Comparison of ENCODE assay signal across 18 cellular contexts in genomic region chr14:64789696-64790095, GRCh38.
A peak's percentile ranks its signal among the peaks of the same experiment; 100 is the strongest.
DNase-seq lines count a peak whose midpoint lies in the region; ATAC-seq and TF ChIP-seq lines count a peak whose summit lies in the region.
"Had no signal": no experiment of that assay in that cellular context is flagged by ENCODE, and none has a peak within 500 bp of the region (broad histone marks: within the 10 kb centered on the region; RNA-seq: fewer than 3 reads in every experiment).

No MANE protein-coding gene starts in this region.

- no peak overlapping the region for H3K4me3 ChIP-seq in mammary epithelial cell (replicated peaks in 1 of 3; ENCODE audit: insufficient read depth in 1 of 3, low read depth in 2 of 3, low read length in 3 of 3)
- H3K4me3 ChIP-seq in iPS-20b (ENCODE audit: low read length), result no peak overlapping the region
- no peak overlapping the region for H3K4me3 ChIP-seq in gastrocnemius medialis
- H3K4me3 ChIP-seq: A549 had no signal

- H3K79me2 ChIP-seq in mammary epithelial cell (ENCODE audit: insufficient read depth, low read length), result no peaks in the 10 kb centered on the region

- no peak overlapping the region for H3K4me3 Mint-ChIP-seq in MCF 10A (ENCODE audit: unreplicated experiment)
- H3K4me3 Mint-ChIP-seq: CD4-positive, alpha-beta T cell; H9 had no signal

- no peak overlapping the region for H3K27ac ChIP-seq in mammary epithelial cell (ENCODE audit: insufficient read depth, low read depth, low read length)
- no peak overlapping the region for H3K27ac ChIP-seq in iPS-20b (ENCODE audit: low read length)
- peak overlapping the region; percentile 63 to 79 (median 70) for H3K27ac ChIP-seq in gastrocnemius medialis
- H3K27ac ChIP-seq: 22Rv1, C4-2B, HL-60 had no signal

- BruUV-seq in mammary epithelial cell (replicated peaks; lab: Mats Ljungman, UMichigan) (no TSS peak), MCF 10A (replicated peaks; lab: Mats Ljungman, UMichigan) (no TSS peak)

- H3K36me3 ChIP-seq in mammary epithelial cell (ENCODE audit: insufficient read depth, low read length), result no peaks in the 10 kb centered on the region
- H3K36me3 ChIP-seq in iPS-20b (ENCODE audit: insufficient read depth, low read depth, low read length), result no peaks in the 10 kb centered on the region
- peaks cover 0 to 71% of the 10 kb centered on the region in 2 donors for H3K36me3 ChIP-seq in gastrocnemius medialis

- no peaks in the 10 kb centered on the region for H3K27me3 Mint-ChIP-seq in MCF 10A (ENCODE audit: insufficient read depth, unreplicated experiment)
- H3K27me3 Mint-ChIP-seq: CD4-positive, alpha-beta T cell had no signal

- CTCF ChIA-PET in mammary epithelial cell (lab: Charles Lee; ENCODE audit: low non-redundant PET) (no interaction called here), MCF 10A (lab: Yijun Ruan, JAX) (interaction anchor here (0.7 to 2.4 kb wide), 6 partner anchors 8 to 117 kb away, joined by 3 to 12 read pairs (median 4); no protein-coding TSS in a partner anchor)

- H2AFZ ChIP-seq in mammary epithelial cell (ENCODE audit: low read depth, low read length), result no peak overlapping the region

- no peak overlapping the region for H3K27ac Mint-ChIP-seq in MCF 10A (ENCODE audit: low read depth, unreplicated experiment)
- H3K27ac Mint-ChIP-seq: CD4-positive, alpha-beta T cell had no signal

- POLR2A ChIA-PET in MCF 10A (lab: Yijun Ruan, JAX), result interaction anchor here (1.0 to 1.5 kb wide), 2 partner anchors 9 to 76 kb away, joined by 3 to 4 read pairs; no protein-coding TSS in a partner anchor

- H3K4me1 ChIP-seq in mammary epithelial cell (ENCODE audit: insufficient read depth, low read length) (peaks cover 29% of the 10 kb centered on the region), iPS-20b (ENCODE audit: insufficient read depth, low read length) (peaks cover 13% of the 10 kb centered on the region; the same call in 1 of the 2 replicates), gastrocnemius medialis (peaks cover 11 to 28% of the 10 kb centered on the region in 2 donors)

- no peaks in the 10 kb centered on the region for H3K36me3 Mint-ChIP-seq in MCF 10A (ENCODE audit: insufficient read depth, unreplicated experiment)

- H3K27me3 ChIP-seq in mammary epithelial cell (ENCODE audit: insufficient read depth, low read length), result no peaks in the 10 kb centered on the region
- no peaks in the 10 kb centered on the region for H3K27me3 ChIP-seq in iPS-20b (ENCODE audit: insufficient read depth, low read length)
- H3K27me3 ChIP-seq in gastrocnemius medialis, result no peaks in the 10 kb centered on the region

- no peak for TF ChIP-seq POLR2A in gastrocnemius medialis (IDR thresholded peaks at IDR 0.05)

- H3K9me3 ChIP-seq in mammary epithelial cell (replicated peaks; ENCODE audit: insufficient read depth, low read length) (no peaks in the 10 kb centered on the region), iPS-20b (ENCODE audit: insufficient read depth, low read depth, low read length) (no peaks in the 10 kb centered on the region), gastrocnemius medialis (no peaks in the 10 kb centered on the region)
- H3K9me3 ChIP-seq: A549 had no signal

- H3K9me3 Mint-ChIP-seq in MCF 10A (ENCODE audit: unreplicated experiment), result no peaks in the 10 kb centered on the region
- H3K9me3 Mint-ChIP-seq: CD4-positive, alpha-beta T cell; H9 had no signal

- in situ Hi-C loops in mammary epithelial cell (cut with MboI; ENCODE audit: low sequenced_read_pairs in 2 of 2) (no loop called here), gastrocnemius medialis (cut with MboI; ENCODE audit: low sequenced_read_pairs in 4 of 4) (no loop called here)

- ATAC-seq in gastrocnemius medialis (no peak), GM19035 (IDR thresholded peaks at IDR 0.05; ENCODE audit: unreplicated experiment) (no peak)

- H3K4me1 Mint-ChIP-seq in MCF 10A (ENCODE audit: insufficient read depth, unreplicated experiment), result peaks cover 24% of the 10 kb centered on the region

- dilution Hi-C loops in mammary epithelial cell (cut with HindIII; ENCODE audit: low sequenced_read_pairs), result loop anchor here (5.0 kb wide), 1 partner anchor 47 kb away; no protein-coding TSS in a partner anchor

- TF ChIP-seq CTCF in mammary epithelial cell (conservative IDR thresholded peaks at IDR 0.05 in 1 of 2, IDR thresholded peaks at IDR 0.05 in 1 of 2; ENCODE audit: extremely low read depth in 1 of 2, insufficient read depth in 1 of 2, low read depth in 1 of 2, low read length in 2 of 2) (no peak), MCF 10A (IDR thresholded peaks at IDR 0.05; ENCODE audit: unreplicated experiment) (no peak), gastrocnemius medialis (IDR thresholded peaks at IDR 0.05 in 4 of 5, conservative IDR thresholded peaks at IDR 0.05 in 1 of 5) (no peak)

- 13% methylated on average over 5 of the region's 5 CpGs for WGBS in mammary epithelial cell (ENCODE audit: low coverage, missing lambda C conversion rate)

- no peaks in the 10 kb centered on the region for H4K20me1 ChIP-seq in mammary epithelial cell (ENCODE audit: insufficient read depth, low read length)

- intact Hi-C loops in mammary epithelial cell (cut with micrococcal nuclease), result no loop called here
- intact Hi-C loops in MCF 10A (cut with micrococcal nuclease), result no loop called here
- intact Hi-C loops in gastrocnemius medialis (cut with DNase I; ENCODE audit: low total_unique reads), result no loop called here

- peak; percentile 43 for DNase-seq in mammary epithelial cell
- no peak for DNase-seq in MCF 10A (ENCODE audit: unreplicated experiment)
- DNase-seq in RPMI7951 (ENCODE audit: low read depth), result peak; percentile 53
- no peak for DNase-seq in gastrocnemius medialis
- no peak for DNase-seq in GF-D8 (lab: John Stamatoyannopoulos, UW)
- no peak for DNase-seq in ecto neural progenitor cell (ENCODE audit: low spot score)
- DNase-seq: AML-193; CD4-positive, alpha-beta T cell; DMS153; DMS79; GDM1; H9 had no signal

- H3K4me2 ChIP-seq in mammary epithelial cell (ENCODE audit: insufficient read depth, low read depth, low read length), result peak overlapping the region; percentile 51

- H3K9ac ChIP-seq in mammary epithelial cell (ENCODE audit: insufficient read depth, low read length) (no peak overlapping the region), iPS-20b (ENCODE audit: low read depth, low read length) (0 out of 2 replicates have a peak overlapping the region, but pooled peaks have one; percentile 6)

Comparison
In these comparisons a context has a peak if more than half of its experiments do, and no peak if none do; other contexts are left out.
1. DNase-seq: peak in mammary epithelial cell (single experiment) and RPMI7951 (single experiment); none in MCF 10A (single experiment), gastrocnemius medialis (0 of 2), GF-D8 (single experiment) and ecto neural progenitor cell (single experiment).
2. H3K27ac ChIP-seq: peak in gastrocnemius medialis (4 of 4); none in mammary epithelial cell (single experiment) and iPS-20b (single experiment).